In the genomic region with DNA sequence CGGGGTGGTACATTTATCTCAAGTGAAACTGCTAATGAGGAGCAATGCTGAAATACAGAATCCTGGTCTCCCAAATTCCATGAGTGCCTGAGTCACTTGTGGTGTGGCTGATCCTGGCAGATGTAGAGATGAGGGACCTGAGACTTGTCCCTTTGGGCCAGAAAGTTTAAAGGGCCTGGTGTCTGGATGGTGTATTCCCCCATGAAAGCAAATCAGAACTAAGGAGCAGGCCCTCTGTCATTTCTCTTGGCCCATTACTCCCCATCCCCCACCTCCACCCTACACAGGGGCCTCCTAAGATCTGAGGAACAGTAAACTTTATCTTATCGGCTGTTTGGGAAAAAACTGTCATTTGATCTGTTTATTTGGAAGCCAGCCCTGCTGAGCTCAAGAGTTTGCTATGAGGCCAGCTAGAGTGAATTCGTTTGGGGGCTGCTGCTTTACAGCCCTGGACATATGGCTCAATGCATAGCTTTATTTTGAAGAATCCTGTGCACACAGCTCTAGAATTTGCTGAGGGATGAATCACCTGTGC, we compare ENCODE assay signal across 2 cellular contexts.
TF ChIP-seq lines count a peak whose summit lies in the region.

No MANE protein-coding gene starts in this region.

TF ChIP-seq in HepG2, 621 proteins besides CTCF, POLR2A, EP300 and RAD21 (continues in another document):
- no peak for TF ChIP-seq MED8 (CRISPR knock-in tag; IDR thresholded peaks at IDR 0.05; ENCODE audit: insufficient replicate concordance)
- no peak for TF ChIP-seq ZIK1 (CRISPR knock-in tag; IDR thresholded peaks at IDR 0.05; ENCODE audit: borderline replicate concordance, low read depth)
- no peak for TF ChIP-seq FOXP1 (IDR thresholded peaks at IDR 0.05)
- peak; percentile 57; the same call in 1 of the 2 replicates for TF ChIP-seq FOXP1 (CRISPR knock-in tag; IDR thresholded peaks at IDR 0.05)
- TF ChIP-seq, protein P1, sequence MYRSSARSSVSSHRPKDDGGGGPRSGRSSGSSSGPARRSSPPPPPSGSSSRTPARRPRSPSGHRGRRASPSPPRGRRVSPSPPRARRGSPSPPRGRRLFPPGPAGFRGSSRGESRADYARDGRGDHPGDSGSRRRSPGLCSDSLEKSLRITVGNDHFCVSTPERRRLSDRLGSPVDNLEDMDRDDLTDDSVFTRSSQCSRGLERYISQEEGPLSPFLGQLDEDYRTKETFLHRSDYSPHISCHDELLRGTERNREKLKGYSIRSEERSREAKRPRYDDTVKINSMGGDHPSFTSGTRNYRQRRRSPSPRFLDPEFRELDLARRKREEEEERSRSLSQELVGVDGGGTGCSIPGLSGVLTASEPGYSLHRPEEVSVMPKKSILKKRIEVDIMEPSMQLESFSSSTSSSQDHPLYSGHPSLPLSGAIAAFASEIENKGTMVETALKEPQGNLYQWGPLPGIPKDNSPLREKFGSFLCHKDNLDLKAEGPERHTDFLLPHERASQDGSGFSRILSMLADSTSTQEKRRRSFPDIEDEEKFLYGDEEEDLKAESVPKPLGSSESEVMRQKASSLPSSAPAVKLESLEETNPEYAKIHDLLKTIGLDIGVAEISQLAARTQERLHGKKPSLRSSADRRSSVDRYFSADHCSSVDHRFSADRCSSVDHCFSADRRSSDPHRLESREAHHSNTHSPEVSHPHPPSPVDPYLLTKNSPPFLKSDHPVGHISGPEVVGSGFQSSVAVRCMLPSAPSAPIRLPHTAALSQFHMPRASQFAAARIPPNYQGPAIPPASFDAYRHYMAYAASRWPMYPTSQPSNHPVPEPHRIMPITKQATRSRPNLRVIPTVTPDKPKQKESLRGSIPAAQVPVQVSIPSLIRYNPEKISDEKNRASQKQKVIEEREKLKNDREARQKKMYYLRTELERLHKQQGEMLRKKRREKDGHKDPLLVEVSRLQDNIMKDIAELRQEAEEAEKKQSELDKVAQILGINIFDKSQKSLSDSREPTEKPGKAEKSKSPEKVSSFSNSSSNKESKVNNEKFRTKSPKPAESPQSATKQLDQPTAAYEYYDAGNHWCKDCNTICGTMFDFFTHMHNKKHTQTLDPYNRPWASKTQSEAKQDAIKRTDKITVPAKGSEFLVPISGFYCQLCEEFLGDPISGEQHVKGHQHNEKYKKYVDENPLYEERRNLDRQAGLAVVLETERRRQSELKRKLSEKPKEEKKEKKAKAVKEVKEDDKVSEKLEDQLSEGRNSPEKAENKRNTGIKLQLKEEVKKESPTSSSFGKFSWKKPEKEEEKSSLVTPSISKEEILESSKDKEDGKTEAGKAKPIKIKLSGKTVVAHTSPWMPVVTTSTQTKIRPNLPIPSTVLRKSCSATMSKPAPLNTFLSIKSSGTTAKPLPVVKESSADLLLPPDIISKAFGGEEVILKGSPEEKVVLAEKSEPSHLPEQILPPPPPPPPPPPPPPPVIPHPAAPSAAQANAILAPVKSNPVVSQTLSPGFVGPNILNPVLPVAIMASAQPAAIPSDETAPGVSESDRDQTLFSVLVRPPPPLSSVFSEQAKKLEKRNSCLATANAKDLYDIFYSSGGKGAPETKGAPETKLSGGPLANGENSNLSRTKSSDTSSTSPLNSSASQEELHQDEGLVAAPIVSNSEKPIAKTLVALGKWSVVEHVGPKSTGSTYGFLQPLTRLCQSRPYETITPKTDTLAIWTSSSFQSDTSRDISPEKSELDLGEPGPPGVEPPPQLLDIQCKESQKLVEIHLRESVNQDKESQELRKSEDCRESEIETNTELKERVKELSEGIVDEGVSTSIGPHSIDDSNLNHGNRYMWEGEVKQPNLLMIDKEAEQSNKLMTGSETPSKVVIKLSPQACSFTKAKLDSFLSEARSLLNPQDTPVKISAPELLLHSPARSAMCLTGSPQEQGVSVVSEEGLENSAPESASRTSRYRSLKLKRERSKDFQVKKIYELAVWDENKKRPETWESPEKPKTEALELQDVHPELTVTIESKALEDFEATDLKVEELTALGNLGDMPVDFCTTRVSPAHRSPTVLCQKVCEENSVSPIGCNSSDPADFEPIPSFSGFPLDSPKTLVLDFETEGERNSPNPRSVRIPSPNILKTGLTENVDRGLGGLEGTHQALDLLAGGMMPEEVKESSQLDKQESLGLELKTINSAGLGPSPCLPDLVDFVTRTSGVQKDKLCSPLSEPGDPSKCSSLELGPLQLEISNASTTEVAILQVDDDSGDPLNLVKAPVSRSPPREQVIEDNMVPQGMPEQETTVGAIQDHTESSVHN (CRISPR knock-in tag; IDR thresholded peaks at IDR 0.05) = no peak
- TF ChIP-seq FOSL2 (CRISPR knock-in tag; IDR thresholded peaks at IDR 0.05) = peak; percentile 28; the same call in 1 of the 2 replicates
- TF ChIP-seq GATA4 (IDR thresholded peaks at IDR 0.05; ENCODE audit: borderline replicate concordance, low read depth) = peak; percentile 75; the same call in 1 of the 2 replicates
- TF ChIP-seq, protein P2, sequence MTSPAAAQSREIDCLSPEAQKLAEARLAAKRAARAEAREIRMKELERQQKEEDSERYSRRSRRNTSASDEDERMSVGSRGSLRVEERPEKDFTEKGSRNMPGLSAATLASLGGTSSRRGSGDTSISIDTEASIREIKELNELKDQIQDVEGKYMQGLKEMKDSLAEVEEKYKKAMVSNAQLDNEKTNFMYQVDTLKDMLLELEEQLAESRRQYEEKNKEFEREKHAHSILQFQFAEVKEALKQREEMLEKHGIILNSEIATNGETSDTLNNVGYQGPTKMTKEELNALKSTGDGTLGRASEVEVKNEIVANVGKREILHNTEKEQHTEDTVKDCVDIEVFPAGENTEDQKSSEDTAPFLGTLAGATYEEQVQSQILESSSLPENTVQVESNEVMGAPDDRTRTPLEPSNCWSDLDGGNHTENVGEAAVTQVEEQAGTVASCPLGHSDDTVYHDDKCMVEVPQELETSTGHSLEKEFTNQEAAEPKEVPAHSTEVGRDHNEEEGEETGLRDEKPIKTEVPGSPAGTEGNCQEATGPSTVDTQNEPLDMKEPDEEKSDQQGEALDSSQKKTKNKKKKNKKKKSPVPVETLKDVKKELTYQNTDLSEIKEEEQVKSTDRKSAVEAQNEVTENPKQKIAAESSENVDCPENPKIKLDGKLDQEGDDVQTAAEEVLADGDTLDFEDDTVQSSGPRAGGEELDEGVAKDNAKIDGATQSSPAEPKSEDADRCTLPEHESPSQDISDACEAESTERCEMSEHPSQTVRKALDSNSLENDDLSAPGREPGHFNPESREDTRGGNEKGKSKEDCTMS (CRISPR knock-in tag; conservative IDR thresholded peaks at IDR 0.05) = no peak
- TF ChIP-seq GATAD2A (CRISPR knock-in tag; IDR thresholded peaks at IDR 0.05) = peak; percentile 62; the same call in 1 of the 2 replicates
- TF ChIP-seq JUN (CRISPR knock-in tag; IDR thresholded peaks at IDR 0.05) = 0 out of 2 replicates have a peak, but pooled peaks have one; percentile 32
- no peak for TF ChIP-seq NFE2L2 (IDR thresholded peaks at IDR 0.05; ENCODE audit: low read length)
- TF ChIP-seq TCF7L2 (IDR thresholded peaks at IDR 0.05; ENCODE audit: low read depth, low read length) = no peak
- TF ChIP-seq, protein P3, sequence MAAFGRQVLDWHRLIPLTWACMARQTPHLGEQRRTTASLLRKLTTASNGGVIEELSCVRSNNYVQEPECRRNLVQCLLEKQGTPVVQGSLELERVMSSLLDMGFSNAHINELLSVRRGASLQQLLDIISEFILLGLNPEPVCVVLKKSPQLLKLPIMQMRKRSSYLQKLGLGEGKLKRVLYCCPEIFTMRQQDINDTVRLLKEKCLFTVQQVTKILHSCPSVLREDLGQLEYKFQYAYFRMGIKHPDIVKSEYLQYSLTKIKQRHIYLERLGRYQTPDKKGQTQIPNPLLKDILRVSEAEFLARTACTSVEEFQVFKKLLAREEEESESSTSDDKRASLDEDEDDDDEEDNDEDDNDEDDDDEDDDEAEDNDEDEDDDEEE (CRISPR knock-in tag; IDR thresholded peaks at IDR 0.05) = no peak
- peak; percentile 19; the same call in 1 of the 2 replicates for TF ChIP-seq FOXA3 (CRISPR knock-in tag; IDR thresholded peaks at IDR 0.05)
- TF ChIP-seq ARID2 (CRISPR knock-in tag; IDR thresholded peaks at IDR 0.05; ENCODE audit: borderline replicate concordance) = no peak

TF ChIP-seq in K562, 482 proteins besides CTCF, POLR2A, EP300 and RAD21:
- TF ChIP-seq RBFOX2 (IDR thresholded peaks at IDR 0.05; ENCODE audit: low read depth, low read length) (0 out of 2 replicates have a peak, but pooled peaks have one; percentile 16), STAG1 (CRISPR knock-in tag; IDR thresholded peaks at IDR 0.05; ENCODE audit: borderline replicate concordance) (no peak), HDAC2 (IDR thresholded peaks at IDR 0.05) (no peak), RNF2 (IDR thresholded peaks at IDR 0.05) (peak; percentile 63; the same call in 1 of the 2 replicates), GATAD2B (IDR thresholded peaks at IDR 0.05; ENCODE audit: borderline replicate concordance) (no peak), CCNT2 (IDR thresholded peaks at IDR 0.05; ENCODE audit: borderline replicate concordance, extremely low read depth, insufficient read length, low read depth, low read length) (peak; percentile 52), ZFP36 (IDR thresholded peaks at IDR 0.05; ENCODE audit: low read depth, low read length, partially characterized antibody) (no peak), ARID1B (IDR thresholded peaks at IDR 0.05) (0 out of 2 replicates have a peak, but pooled peaks have one; percentile 19), SIN3A (IDR thresholded peaks at IDR 0.05; ENCODE audit: borderline replicate concordance in 2 of 2, control insufficient read depth in 1 of 2, low read depth in 2 of 2, low read length in 2 of 2) (no peak), JUND (IDR thresholded peaks at IDR 0.05; ENCODE audit: borderline replicate concordance, low read depth, low read length) (peak; percentile 48; the same call in 1 of the 2 replicates), JUND (tag; IDR thresholded peaks at IDR 0.05; ENCODE audit: borderline replicate concordance, low read depth, low read length) (no peak), RCOR1 (IDR thresholded peaks at IDR 0.05; ENCODE audit: borderline replicate concordance in 1 of 2, low read depth in 2 of 2, low read length in 2 of 2) (peak in 1 of 2 experiments; percentile 34; a peak in 1 of 4 replicates), NEUROD1 (IDR thresholded peaks at IDR 0.05; ENCODE audit: borderline replicate concordance, low read depth, low read length, partially characterized antibody) (no peak), SOX6 (IDR thresholded peaks at IDR 0.05) (peak; percentile 27; the same call in 1 of the 2 replicates), FOXJ2 (tag; IDR thresholded peaks at IDR 0.05) (peak; percentile 65; the same call in 1 of the 2 replicates), LEF1 (IDR thresholded peaks at IDR 0.05) (peak; percentile 69; the same call in 1 of the 2 replicates), FOSL1 (tag; conservative IDR thresholded peaks at IDR 0.05) (peak; percentile 58), ZNF583 (CRISPR knock-in tag; IDR thresholded peaks at IDR 0.05) (no peak), ILK (tag; IDR thresholded peaks at IDR 0.05; ENCODE audit: borderline replicate concordance, low read depth) (no peak), CTBP1 (IDR thresholded peaks at IDR 0.05; ENCODE audit: borderline replicate concordance) (0 out of 2 replicates have a peak, but pooled peaks have one; percentile 18), TBP (optimal IDR thresholded peaks at IDR 0.05; ENCODE audit: low read depth, low read length) (peak; percentile 21)
- TF ChIP-seq, protein P4, sequence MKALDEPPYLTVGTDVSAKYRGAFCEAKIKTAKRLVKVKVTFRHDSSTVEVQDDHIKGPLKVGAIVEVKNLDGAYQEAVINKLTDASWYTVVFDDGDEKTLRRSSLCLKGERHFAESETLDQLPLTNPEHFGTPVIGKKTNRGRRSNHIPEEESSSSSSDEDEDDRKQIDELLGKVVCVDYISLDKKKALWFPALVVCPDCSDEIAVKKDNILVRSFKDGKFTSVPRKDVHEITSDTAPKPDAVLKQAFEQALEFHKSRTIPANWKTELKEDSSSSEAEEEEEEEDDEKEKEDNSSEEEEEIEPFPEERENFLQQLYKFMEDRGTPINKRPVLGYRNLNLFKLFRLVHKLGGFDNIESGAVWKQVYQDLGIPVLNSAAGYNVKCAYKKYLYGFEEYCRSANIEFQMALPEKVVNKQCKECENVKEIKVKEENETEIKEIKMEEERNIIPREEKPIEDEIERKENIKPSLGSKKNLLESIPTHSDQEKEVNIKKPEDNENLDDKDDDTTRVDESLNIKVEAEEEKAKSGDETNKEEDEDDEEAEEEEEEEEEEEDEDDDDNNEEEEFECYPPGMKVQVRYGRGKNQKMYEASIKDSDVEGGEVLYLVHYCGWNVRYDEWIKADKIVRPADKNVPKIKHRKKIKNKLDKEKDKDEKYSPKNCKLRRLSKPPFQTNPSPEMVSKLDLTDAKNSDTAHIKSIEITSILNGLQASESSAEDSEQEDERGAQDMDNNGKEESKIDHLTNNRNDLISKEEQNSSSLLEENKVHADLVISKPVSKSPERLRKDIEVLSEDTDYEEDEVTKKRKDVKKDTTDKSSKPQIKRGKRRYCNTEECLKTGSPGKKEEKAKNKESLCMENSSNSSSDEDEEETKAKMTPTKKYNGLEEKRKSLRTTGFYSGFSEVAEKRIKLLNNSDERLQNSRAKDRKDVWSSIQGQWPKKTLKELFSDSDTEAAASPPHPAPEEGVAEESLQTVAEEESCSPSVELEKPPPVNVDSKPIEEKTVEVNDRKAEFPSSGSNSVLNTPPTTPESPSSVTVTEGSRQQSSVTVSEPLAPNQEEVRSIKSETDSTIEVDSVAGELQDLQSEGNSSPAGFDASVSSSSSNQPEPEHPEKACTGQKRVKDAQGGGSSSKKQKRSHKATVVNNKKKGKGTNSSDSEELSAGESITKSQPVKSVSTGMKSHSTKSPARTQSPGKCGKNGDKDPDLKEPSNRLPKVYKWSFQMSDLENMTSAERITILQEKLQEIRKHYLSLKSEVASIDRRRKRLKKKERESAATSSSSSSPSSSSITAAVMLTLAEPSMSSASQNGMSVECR (CRISPR knock-in tag; IDR thresholded peaks at IDR 0.05) = no peak
- TF ChIP-seq, protein P5, sequence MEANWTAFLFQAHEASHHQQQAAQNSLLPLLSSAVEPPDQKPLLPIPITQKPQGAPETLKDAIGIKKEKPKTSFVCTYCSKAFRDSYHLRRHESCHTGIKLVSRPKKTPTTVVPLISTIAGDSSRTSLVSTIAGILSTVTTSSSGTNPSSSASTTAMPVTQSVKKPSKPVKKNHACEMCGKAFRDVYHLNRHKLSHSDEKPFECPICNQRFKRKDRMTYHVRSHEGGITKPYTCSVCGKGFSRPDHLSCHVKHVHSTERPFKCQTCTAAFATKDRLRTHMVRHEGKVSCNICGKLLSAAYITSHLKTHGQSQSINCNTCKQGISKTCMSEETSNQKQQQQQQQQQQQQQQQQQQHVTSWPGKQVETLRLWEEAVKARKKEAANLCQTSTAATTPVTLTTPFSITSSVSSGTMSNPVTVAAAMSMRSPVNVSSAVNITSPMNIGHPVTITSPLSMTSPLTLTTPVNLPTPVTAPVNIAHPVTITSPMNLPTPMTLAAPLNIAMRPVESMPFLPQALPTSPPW (CRISPR knock-in tag; IDR thresholded peaks at IDR 0.05) = 0 out of 2 replicates have a peak, but pooled peaks have one; percentile 4
- TF ChIP-seq, protein P6, sequence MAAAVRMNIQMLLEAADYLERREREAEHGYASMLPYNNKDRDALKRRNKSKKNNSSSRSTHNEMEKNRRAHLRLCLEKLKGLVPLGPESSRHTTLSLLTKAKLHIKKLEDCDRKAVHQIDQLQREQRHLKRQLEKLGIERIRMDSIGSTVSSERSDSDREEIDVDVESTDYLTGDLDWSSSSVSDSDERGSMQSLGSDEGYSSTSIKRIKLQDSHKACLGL (CRISPR knock-in tag; IDR thresholded peaks at IDR 0.05; ENCODE audit: borderline replicate concordance, poor library complexity, severe bottlenecking) = no peak
